Comparison of ENCODE assay signal across 2 cellular contexts in genomic region chr15:62848631-62849050, GRCh38.
TF ChIP-seq lines count a peak whose summit lies in the region.

No MANE protein-coding gene starts in this region.

TF ChIP-seq in SK-N-SH, 30 proteins besides CTCF, POLR2A, EP300 and RAD21 (continued from another document):
- no peak for TF ChIP-seq FOXM1 (IDR thresholded peaks at IDR 0.05; ENCODE audit: low read depth)

TF ChIP-seq in SK-N-SH treated with all-trans-retinoic acid at 6 μM for 48 hours, 23 proteins besides CTCF, POLR2A, EP300 and RAD21 (continued from another document):
- TF ChIP-seq POU6F1 (CRISPR knock-in tag; IDR thresholded peaks at IDR 0.05; ENCODE audit: borderline replicate concordance, low read depth), result no peak
